ENCODE assay signal across 1 cellular context in the genomic region with DNA sequence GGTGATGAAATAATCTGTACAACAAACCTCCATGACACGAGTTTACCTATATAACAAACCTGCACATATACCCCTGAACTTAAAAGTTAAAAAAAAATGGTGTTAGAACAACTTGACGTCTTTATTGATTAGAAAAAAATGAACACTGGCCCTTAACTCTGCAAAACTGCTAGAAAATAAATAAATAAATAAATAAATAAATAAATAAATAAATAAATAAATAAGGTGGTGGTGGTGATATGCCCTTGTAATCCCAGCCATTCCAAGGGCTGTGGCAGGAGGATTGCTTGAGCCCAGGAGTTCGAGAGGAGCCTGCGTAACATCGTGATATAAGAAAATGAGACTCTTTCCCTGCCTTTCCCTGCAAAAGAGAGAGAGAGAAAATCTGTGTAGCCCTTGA.
A peak's percentile ranks its signal among the peaks of the same experiment; 100 is the strongest.
TF ChIP-seq lines count a peak whose summit lies in the region.

No MANE protein-coding gene starts in this region.

TF ChIP-seq in HEK293, 187 proteins besides CTCF, POLR2A, EP300 and RAD21 (continued from another document):
- TF ChIP-seq, protein P1, sequence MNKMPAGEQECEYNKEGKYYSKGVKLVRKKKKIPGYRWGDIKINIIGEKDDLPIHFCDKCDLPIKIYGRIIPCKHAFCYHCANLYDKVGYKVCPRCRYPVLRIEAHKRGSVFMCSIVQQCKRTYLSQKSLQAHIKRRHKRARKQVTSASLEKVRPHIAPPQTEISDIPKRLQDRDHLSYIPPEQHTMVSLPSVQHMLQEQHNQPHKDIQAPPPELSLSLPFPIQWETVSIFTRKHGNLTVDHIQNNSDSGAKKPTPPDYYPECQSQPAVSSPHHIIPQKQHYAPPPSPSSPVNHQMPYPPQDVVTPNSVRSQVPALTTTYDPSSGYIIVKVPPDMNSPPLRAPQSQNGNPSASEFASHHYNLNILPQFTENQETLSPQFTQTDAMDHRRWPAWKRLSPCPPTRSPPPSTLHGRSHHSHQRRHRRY (tag by site-specific recombination; IDR thresholded peaks at IDR 0.05), result no peak
- TF ChIP-seq ZNF529 (tag by site-specific recombination; IDR thresholded peaks at IDR 0.05; ENCODE audit: insufficient replicate concordance) (peak; percentile 84), ZNF19 (tag by site-specific recombination; IDR thresholded peaks at IDR 0.05; ENCODE audit: low read depth) (peak; percentile 95), ZFP37 (tag by site-specific recombination; IDR thresholded peaks at IDR 0.05) (peak; percentile 84; the same call in 1 of the 2 replicates), SP3 (tag by site-specific recombination; IDR thresholded peaks at IDR 0.05) (peak; percentile 45; the same call in 1 of the 2 replicates), ZNF48 (tag by site-specific recombination; IDR thresholded peaks at IDR 0.05) (no peak), ZNF792 (tag by site-specific recombination; IDR thresholded peaks at IDR 0.05) (no peak), OVOL3 (tag by site-specific recombination; IDR thresholded peaks at IDR 0.05) (peak; percentile 76; the same call in 1 of the 2 replicates), ZNF138 (tag by site-specific recombination; IDR thresholded peaks at IDR 0.05; ENCODE audit: borderline replicate concordance) (peak; percentile 99), KLF8 (tag by site-specific recombination; IDR thresholded peaks at IDR 0.05) (no peak)
